ENCODE assay signal across 8 cellular contexts in the genomic region with DNA sequence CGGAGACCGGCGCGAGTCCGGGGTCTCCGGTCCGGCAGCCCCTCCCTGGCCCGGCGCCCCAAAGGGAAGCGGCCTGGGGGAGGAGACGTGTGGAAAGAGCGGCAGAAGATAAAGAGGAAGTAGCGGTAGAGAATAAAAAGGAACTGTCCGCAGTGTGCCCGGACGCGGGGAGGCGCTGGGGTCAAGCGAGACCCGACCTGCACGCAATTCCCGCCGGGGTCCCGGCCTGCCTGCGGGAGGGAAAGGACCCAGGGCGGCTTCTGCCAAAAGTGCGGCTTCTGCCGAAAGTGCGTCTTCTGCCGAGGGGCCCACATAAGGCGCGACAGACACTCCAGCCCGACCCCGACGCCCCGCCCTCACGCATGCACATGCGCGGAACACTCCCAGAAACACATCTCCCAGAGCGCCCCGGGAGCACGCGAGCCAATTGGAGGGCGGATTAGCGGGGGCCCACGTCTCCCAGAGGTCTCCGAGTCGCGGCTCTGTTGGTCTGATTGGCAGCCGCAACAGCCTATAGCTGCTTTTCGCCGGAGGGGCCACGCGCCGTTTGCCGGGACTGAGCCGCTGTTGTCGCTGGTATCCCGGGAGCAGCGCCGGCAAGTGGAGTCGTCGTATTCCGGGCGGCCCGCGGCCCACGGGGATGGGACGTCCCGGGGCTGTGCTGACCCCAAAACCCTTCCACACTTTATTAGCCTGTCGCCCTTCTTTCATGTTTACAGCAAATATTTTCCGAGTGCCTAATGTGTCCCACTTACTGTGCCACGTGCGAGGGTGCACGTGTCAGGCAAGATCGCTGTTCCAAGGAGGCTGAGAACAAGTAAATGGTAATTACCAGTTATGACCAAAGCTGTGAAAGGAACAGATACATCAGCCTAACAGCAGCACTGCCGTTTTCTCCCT. TPM values are rescaled to one million over a fixed set of nuclear protein-coding genes. Genes with fewer than 3 reads are reported as not detected.
A peak's percentile ranks its signal among the peaks of the same experiment; 100 is the strongest.
DNase-seq lines count a peak whose midpoint lies in the region; ATAC-seq, FAIRE-seq and TF ChIP-seq lines count a peak whose summit lies in the region.

No MANE protein-coding gene starts in this region.

- TF ChIP-seq CTCF in AG09319 (IDR thresholded peaks at IDR 0.05; ENCODE audit: low read depth, low read length) (peak; percentile 31), kidney (IDR thresholded peaks at IDR 0.05; ENCODE audit: borderline replicate concordance, extremely low read depth, insufficient read depth) (no peak)

- no peaks in the 10 kb centered on the region for H3K36me3 ChIP-seq in kidney (ENCODE audit: control insufficient read depth in 1 of 2, insufficient read depth in 2 of 2, low read length in 2 of 2)

- peak; percentile 3 for FAIRE-seq in kidney (lab: Jason Lieb, UNC)

- peak; percentile 91 for ATAC-seq in HG03280 (IDR thresholded peaks at IDR 0.05; ENCODE audit: unreplicated experiment)

- TF ChIP-seq POLR2A in GM18951 (IDR thresholded peaks at IDR 0.05; ENCODE audit: extremely low read depth, insufficient read depth, insufficient read length) = peak; percentile 85

- peak overlapping the region; percentile 87 to 90 for H3K27ac ChIP-seq in kidney (ENCODE audit: low read depth in 2 of 2, low read length in 2 of 2)

- in situ Hi-C loops in GM18951 (cut with MboI; ENCODE audit: low sequenced_read_pairs, unreplicated experiment) = no loop called here

- intact Hi-C loops in kidney (cut with DNase I) = no loop called here

- H3K9me3 ChIP-seq in kidney (ENCODE audit: control insufficient read depth in 1 of 2, low read length in 2 of 2) = no peaks in the 10 kb centered on the region

- peak overlapping the region; percentile 60 to 77 for H3K9ac ChIP-seq in kidney (ENCODE audit: low read length in 2 of 2)

- peaks cover 0 to 4% of the 10 kb centered on the region in 2 donors for H3K4me1 ChIP-seq in kidney (ENCODE audit: control insufficient read depth in 1 of 2, insufficient read depth in 1 of 2, low read depth in 1 of 2, low read length in 2 of 2)

- peak; percentile 96 for DNase-seq in AG09319 (ENCODE audit: extremely low read depth, low read depth)
- DNase-seq in NCI-H345 (lab: John Stamatoyannopoulos, UW) = peak; percentile 99
- DNase-seq in activated CD4-positive, CD25-positive, alpha-beta regulatory T cell treated with anti-CD3 and anti-CD28 coated beads, Interleukin-2, amount 50 U/mL, for 16 hours (ENCODE audit: low read depth, low spot score) = peak; percentile 93
- DNase-seq in cerebellar cortex (ENCODE audit: low spot score) = peak; percentile 99
- DNase-seq in kidney = peak; percentile 99
- peak; percentile 99 for DNase-seq in stimulated activated CD4-positive, alpha-beta T cell treated with anti-CD3 and anti-CD28 coated beads, Interleukin-15, amount 100 ng/mL, for 24 hours

- H3K4me3 ChIP-seq in kidney (ENCODE audit: low read length in 2 of 2) = peak overlapping the region; percentile 83 to 87

RNA-seq across cellular contexts. Expression of a gene that starts 8.0 kb away (rescaled TPM):
- 4.1 TPM for total RNA-seq in kidney
- not detected for polyA plus RNA-seq in kidney (ENCODE audit: insufficient read depth, low read depth, low replicate concordance)

RNA-seq across cellular contexts. Expression of a gene that starts 18.9 kb away (rescaled TPM):
- 29.7 TPM for total RNA-seq in kidney
- polyA plus RNA-seq in kidney (ENCODE audit: insufficient read depth, low read depth, low replicate concordance) = 14.6 TPM

RNA-seq across cellular contexts. Expression of a gene that starts 29.4 kb away (rescaled TPM):
- total RNA-seq in kidney = 9.6 TPM
- 3.3 TPM for polyA plus RNA-seq in kidney (ENCODE audit: insufficient read depth, low read depth, low replicate concordance)

RNA-seq across cellular contexts. Expression of a gene that starts 40.8 kb away (rescaled TPM):
- 7.5 TPM for total RNA-seq in kidney
- polyA plus RNA-seq in kidney (ENCODE audit: insufficient read depth, low read depth, low replicate concordance) = 4.2 TPM

RNA-seq across cellular contexts. Expression of a gene that starts 40.9 kb away (rescaled TPM):
- 41.3 TPM for total RNA-seq in kidney
- polyA plus RNA-seq in kidney (ENCODE audit: insufficient read depth, low read depth, low replicate concordance) = 14.3 TPM

Comparison
In these comparisons a context has a peak if more than half of its experiments do, and no peak if none do; other contexts are left out.
1. Peak in every context shown above with its lines: DNase-seq, ATAC-seq, H3K4me3 ChIP-seq and H3K27ac ChIP-seq.